15 cellular contexts compared by ENCODE assay signal in genomic region chr1:246792603-246793002, GRCh38.
A peak's percentile ranks its signal among the peaks of the same experiment; 100 is the strongest.
DNase-seq lines count a peak whose midpoint lies in the region; ATAC-seq, FAIRE-seq and TF ChIP-seq lines count a peak whose summit lies in the region.
"Had no signal": no experiment of that assay in that cellular context is flagged by ENCODE, and none has a peak within 500 bp of the region (broad histone marks: within the 10 kb centered on the region; RNA-seq: fewer than 3 reads in every experiment).

No MANE protein-coding gene starts in this region.

- H3K27me3 Mint-ChIP-seq in GM23338 (ENCODE audit: insufficient read depth, low read depth, poor library complexity) = peaks cover 24% of the 10 kb centered on the region

- H3K18ac ChIP-seq in neuronal stem cell (ENCODE audit: low read length) = peak overlapping the region; percentile 63

- no peaks in the 10 kb centered on the region for H3K79me1 ChIP-seq in neuronal stem cell (ENCODE audit: low read depth, low read length)

- no CpG with 5 or more reads among the region's 25 CpGs for WGBS in neuronal stem cell (ENCODE audit: extremely low coverage in 2 of 2, insufficient read length in 2 of 2, insufficient replicate concordance in 1 of 2), 2 donors

- no peak overlapping the region for H3K4me3 Mint-ChIP-seq in GM23338
- H3K4me3 Mint-ChIP-seq: CD8-positive, alpha-beta memory T cell had no signal

- H2BK15ac ChIP-seq in neuronal stem cell (ENCODE audit: low read length) = no peak overlapping the region

- TF ChIP-seq POLR2A in uterus (IDR thresholded peaks at IDR 0.05) = no peak

- H4K20me1 ChIP-seq in BLaER1 (no peaks in the 10 kb centered on the region), GM23338 (replicated peaks; ENCODE audit: insufficient read depth) (no peaks in the 10 kb centered on the region)

- H3K4me1 Mint-ChIP-seq in GM23338 = peaks cover 51% of the 10 kb centered on the region

- H3K14ac ChIP-seq in neuronal stem cell (ENCODE audit: low read length) = no peak overlapping the region

- H3K27ac ChIP-seq in BLaER1 (no peak overlapping the region), GM23338 (ENCODE audit: low read depth) (no peak overlapping the region), kidney (ENCODE audit: low read depth in 2 of 2, low read length in 2 of 2) (no peak overlapping the region), neuronal stem cell (replicated peaks; ENCODE audit: low read length) (no peak overlapping the region), uterus (no peak overlapping the region)
- H3K27ac ChIP-seq: GM23248 had no signal

- peaks cover 76% of the 10 kb centered on the region for H3K4me1 ChIP-seq in BLaER1
- peaks cover 18% of the 10 kb centered on the region for H3K4me1 ChIP-seq in GM23338 (ENCODE audit: insufficient read depth)
- H3K4me1 ChIP-seq in kidney (ENCODE audit: control insufficient read depth in 1 of 2, insufficient read depth in 1 of 2, low read depth in 1 of 2, low read length in 2 of 2) = no peaks in the 10 kb centered on the region
- H3K4me1 ChIP-seq in neuronal stem cell (ENCODE audit: control insufficient read depth in 2 of 2, insufficient read depth in 1 of 2, low read depth in 1 of 2, low read length in 2 of 2) = peaks cover 9 to 25% of the 10 kb centered on the region in 2 donors
- H3K4me1 ChIP-seq in uterus = peaks cover 0 to 8% of the 10 kb centered on the region in 2 donors
- H3K4me1 ChIP-seq: Caco-2 had no signal

- H3K4me3 ChIP-seq in BLaER1 = no peak overlapping the region
- H3K4me3 ChIP-seq in GM23338 = no peak overlapping the region
- no peak overlapping the region for H3K4me3 ChIP-seq in kidney (ENCODE audit: low read length in 2 of 2)
- H3K4me3 ChIP-seq in neuronal stem cell (ENCODE audit: low read length in 2 of 2) = no peak overlapping the region
- H3K4me3 ChIP-seq in uterus = no peak overlapping the region
- H3K4me3 ChIP-seq: GM12878, GM23248, K562 had no signal

- H3K36me3 Mint-ChIP-seq in GM23338 (ENCODE audit: low read depth) = no peaks in the 10 kb centered on the region; the same call in 2 of the 3 replicates
- H3K36me3 Mint-ChIP-seq: CD8-positive, alpha-beta memory T cell had no signal

- H3K27me3 ChIP-seq in BLaER1 (no peaks in the 10 kb centered on the region), GM23338 (ENCODE audit: insufficient read depth) (no peaks in the 10 kb centered on the region), neuronal stem cell (ENCODE audit: control insufficient read depth in 3 of 3, insufficient read depth in 3 of 3, low read depth in 1 of 3, low read length in 3 of 3) (no peaks in the 10 kb centered on the region), uterus (no peaks in the 10 kb centered on the region)

- FAIRE-seq in kidney (lab: Jason Lieb, UNC) = no peak
- FAIRE-seq: GM12878, GM18507 had no signal

- H3K27ac Mint-ChIP-seq in GM23338 = no peak overlapping the region
- H3K27ac Mint-ChIP-seq: CD8-positive, alpha-beta memory T cell had no signal

- no peak overlapping the region for H4K91ac ChIP-seq in neuronal stem cell (ENCODE audit: low read depth, low read length, poor library complexity)

- H2BK5ac ChIP-seq in neuronal stem cell (ENCODE audit: low read length) = no peak overlapping the region

- H2BK120ac ChIP-seq in neuronal stem cell (ENCODE audit: low read depth, low read length) = no peak overlapping the region

- H3K23ac ChIP-seq in neuronal stem cell (ENCODE audit: low read depth, low read length, poor library complexity) = no peak overlapping the region

- H3K4me2 ChIP-seq in BLaER1 = peak overlapping the region; percentile 49; the same call in 1 of the 2 replicates
- peak overlapping the region; percentile 57; the same call in 1 of the 2 replicates for H3K4me2 ChIP-seq in GM23338
- no peak overlapping the region for H3K4me2 ChIP-seq in neuronal stem cell (ENCODE audit: insufficient read depth, low read length, poor library complexity, severe bottlenecking)

- H3K9me2 ChIP-seq in GM23338 (ENCODE audit: insufficient read depth) = no peaks in the 10 kb centered on the region

- peaks cover 13% of the 10 kb centered on the region for H3K9me3 ChIP-seq in BLaER1
- H3K9me3 ChIP-seq in kidney (ENCODE audit: control insufficient read depth in 1 of 2, low read length in 2 of 2) = no peaks in the 10 kb centered on the region
- H3K9me3 ChIP-seq in neuronal stem cell (replicated peaks in 1 of 2; ENCODE audit: control insufficient read depth in 2 of 2, insufficient read depth in 1 of 2, low read depth in 1 of 2, low read length in 2 of 2) = peaks cover 2 to 3% of the 10 kb centered on the region in 2 donors
- H3K9me3 ChIP-seq in uterus = no peaks in the 10 kb centered on the region
- H3K9me3 ChIP-seq: Caco-2 had no signal

- H2AFZ ChIP-seq in GM23338 (no peak overlapping the region), neuronal stem cell (ENCODE audit: low read length) (no peak overlapping the region)
- H2AFZ ChIP-seq: GM23248 had no signal

- no peak overlapping the region for H2BK12ac ChIP-seq in neuronal stem cell (ENCODE audit: low read length)

- no peaks in the 10 kb centered on the region for H3K79me2 ChIP-seq in GM23338 (replicated peaks; ENCODE audit: insufficient read depth)

- H4K8ac ChIP-seq in neuronal stem cell (ENCODE audit: low read depth, low read length) = no peak overlapping the region

- TF ChIP-seq CTCF in GM23338 (conservative IDR thresholded peaks at IDR 0.05; ENCODE audit: low read depth in 2 of 2) (no peak), kidney (IDR thresholded peaks at IDR 0.05; ENCODE audit: borderline replicate concordance, extremely low read depth, insufficient read depth) (no peak), uterus (IDR thresholded peaks at IDR 0.05) (no peak)

- H3F3A ChIP-seq in GM23338 (replicated peaks; ENCODE audit: low read depth) = 0 out of 2 replicates have a peak, but pooled peaks cover 2% of the 10 kb centered on the region

- H3K36me3 ChIP-seq in BLaER1 = peaks cover 21% of the 10 kb centered on the region; the same call in 1 of the 2 replicates
- H3K36me3 ChIP-seq in GM23338 (ENCODE audit: insufficient read depth) = no peaks in the 10 kb centered on the region
- no peaks in the 10 kb centered on the region for H3K36me3 ChIP-seq in kidney (ENCODE audit: control insufficient read depth in 1 of 2, insufficient read depth in 2 of 2, low read length in 2 of 2)
- no peaks in the 10 kb centered on the region for H3K36me3 ChIP-seq in neuronal stem cell (replicated peaks in 1 of 2; ENCODE audit: control insufficient read depth in 2 of 2, insufficient read depth in 2 of 2, low read length in 2 of 2)
- no peaks in the 10 kb centered on the region for H3K36me3 ChIP-seq in uterus

- no peak overlapping the region for H3K4ac ChIP-seq in neuronal stem cell (ENCODE audit: low read length)

- ATAC-seq in GM23338 = no peak
- ATAC-seq: GM12878, K562 had no signal

- no peaks in the 10 kb centered on the region for H3K9me3 Mint-ChIP-seq in GM23338

- intact Hi-C loops in kidney (cut with DNase I) = no loop called here
- intact Hi-C loops in uterus (cut with DNase I; ENCODE audit: low total_unique reads) = no loop called here

- no peak overlapping the region for H2AK5ac ChIP-seq in neuronal stem cell (ENCODE audit: low read depth, low read length)

- DNase-seq in GM23338 (ENCODE audit: low spot score) = no peak
- peak; percentile 22 for DNase-seq in kidney
- no peak for DNase-seq in neuronal stem cell (ENCODE audit: low spot score)
- DNase-seq in uterus = no peak
- DNase-seq in T1000 (lab: John Stamatoyannopoulos, UW) = no peak
- DNase-seq in activated CD4-positive, alpha-beta T cell treated with anti-CD3 and anti-CD28 coated beads for 4 hours = no peak
- DNase-seq: Caco-2; CD8-positive, alpha-beta memory T cell; DMS53; GM23248; H9 had no signal

- no peak overlapping the region for H3K9ac ChIP-seq in BLaER1
- no peak overlapping the region for H3K9ac ChIP-seq in kidney (ENCODE audit: low read length in 2 of 2)
- no peak overlapping the region for H3K9ac ChIP-seq in neuronal stem cell (ENCODE audit: low read depth, low read length, poor library complexity)
- H3K9ac ChIP-seq: GM23248 had no signal

TF ChIP-seq in GM23338, 12 proteins besides CTCF, POLR2A, EP300 and RAD21 (continues in another document):
- TF ChIP-seq REST (IDR thresholded peaks at IDR 0.05; ENCODE audit: unreplicated experiment) = no peak
- TF ChIP-seq CREB1 (CRISPR knock-in tag; IDR thresholded peaks at IDR 0.05; ENCODE audit: low read depth) = no peak
- no peak for TF ChIP-seq EZH2 (IDR thresholded peaks at IDR 0.05; ENCODE audit: low read depth, unreplicated experiment)
- TF ChIP-seq NANOG (IDR thresholded peaks at IDR 0.05; ENCODE audit: borderline replicate concordance) = no peak
- TF ChIP-seq EZH2phosphoT487 (IDR thresholded peaks at IDR 0.05; ENCODE audit: unreplicated experiment) = no peak
- no peak for TF ChIP-seq ETS1 (IDR thresholded peaks at IDR 0.05)
